ENCODE assay signal across 8 cellular contexts in genomic region chr3:20104167-20104661, GRCh38.
DNase-seq lines count a peak whose midpoint lies in the region; ATAC-seq and TF ChIP-seq lines count a peak whose summit lies in the region.

No MANE protein-coding gene starts in this region.

- WGBS in sigmoid colon, 2 donors: 52 to 82% methylated on average over 5 of the region's 5 CpGs

- peak; percentile 86 to 91 for ATAC-seq in CD4-positive, CD25-positive, alpha-beta regulatory T cell (ENCODE audit: low read depth in 2 of 2)
- ATAC-seq in GM21723 (IDR thresholded peaks at IDR 0.05; ENCODE audit: unreplicated experiment): peak; percentile 63
- peak; percentile 85 to 87 for ATAC-seq in activated naive CD4-positive, alpha-beta T cell treated with anti-CD3 and anti-CD28 coated beads, Interleukin-2, amount 50 U/mL, for 72 hours
- peak; percentile 96 for ATAC-seq in stimulated activated naive CD8-positive, alpha-beta T cell treated with anti-CD3 and anti-CD28 coated beads, Interleukin-15, amount 100 ng/mL, for 72 hours

- H2AFZ ChIP-seq in OCI-LY3 (ENCODE audit: low read depth, low read length): no peak overlapping the region; the same call in 1 of the 2 replicates

- peak overlapping the region; percentile 86 to 94 (median 91) for H3K27ac Mint-ChIP-seq in CD4-positive, CD25-positive, alpha-beta regulatory T cell
- peak overlapping the region in 1 of 2 donors; percentile 69 for H3K27ac Mint-ChIP-seq in activated naive CD4-positive, alpha-beta T cell treated with anti-CD3 and anti-CD28 coated beads, Interleukin-2, amount 50 U/mL, for 72 hours
- H3K27ac Mint-ChIP-seq in stimulated activated naive CD8-positive, alpha-beta T cell treated with anti-CD3 and anti-CD28 coated beads, Interleukin-15, amount 100 ng/mL, for 72 hours: peak overlapping the region; percentile 82 to 93
- H3K27ac Mint-ChIP-seq in progenitor cell of endocrine pancreas: no peak overlapping the region

- H3K36me3 Mint-ChIP-seq in CD4-positive, CD25-positive, alpha-beta regulatory T cell: peaks cover 21% of the 10 kb centered on the region
- no peaks in the 10 kb centered on the region for H3K36me3 Mint-ChIP-seq in activated naive CD4-positive, alpha-beta T cell treated with anti-CD3 and anti-CD28 coated beads, Interleukin-2, amount 50 U/mL, for 72 hours
- H3K36me3 Mint-ChIP-seq in progenitor cell of endocrine pancreas (ENCODE audit: insufficient read depth): no peaks in the 10 kb centered on the region

- peak; percentile 32 to 96 (median 52) for DNase-seq in CD4-positive, CD25-positive, alpha-beta regulatory T cell
- DNase-seq in activated naive CD4-positive, alpha-beta T cell treated with anti-CD3 and anti-CD28 coated beads, Interleukin-2, amount 50 U/mL, for 72 hours (ENCODE audit: low spot score in 2 of 2): no peak
- DNase-seq in stimulated activated naive CD8-positive, alpha-beta T cell treated with anti-CD3 and anti-CD28 coated beads, Interleukin-15, amount 100 ng/mL, for 72 hours: peak; percentile 49 to 63
- DNase-seq in sigmoid colon: no peak
- no peak for DNase-seq in progenitor cell of endocrine pancreas (ENCODE audit: low spot score, unreplicated experiment)
- DNase-seq in inferior parietal cortex (ENCODE audit: extremely low spot score): no peak

- no peak overlapping the region for H3K9ac ChIP-seq in OCI-LY3 (ENCODE audit: low read length)

- no peaks in the 10 kb centered on the region for H4K20me1 ChIP-seq in OCI-LY3 (ENCODE audit: insufficient read depth, low read length)

- H3K79me2 ChIP-seq in OCI-LY3 (ENCODE audit: low read length): no peaks in the 10 kb centered on the region

- intact Hi-C loops in sigmoid colon (cut with DNase I): no loop called here

- TF ChIP-seq POLR2A in sigmoid colon (IDR thresholded peaks at IDR 0.05): no peak

- H3K9me3 Mint-ChIP-seq in CD4-positive, CD25-positive, alpha-beta regulatory T cell: no peaks in the 10 kb centered on the region
- H3K9me3 Mint-ChIP-seq in activated naive CD4-positive, alpha-beta T cell treated with anti-CD3 and anti-CD28 coated beads, Interleukin-2, amount 50 U/mL, for 72 hours: no peaks in the 10 kb centered on the region
- no peaks in the 10 kb centered on the region for H3K9me3 Mint-ChIP-seq in stimulated activated naive CD8-positive, alpha-beta T cell treated with anti-CD3 and anti-CD28 coated beads, Interleukin-15, amount 100 ng/mL, for 72 hours
- H3K9me3 Mint-ChIP-seq in progenitor cell of endocrine pancreas (ENCODE audit: low read depth): no peaks in the 10 kb centered on the region

- no peaks in the 10 kb centered on the region for H3K9me3 ChIP-seq in CD4-positive, CD25-positive, alpha-beta regulatory T cell (ENCODE audit: control insufficient read depth in 2 of 2, low read length in 2 of 2)
- no peaks in the 10 kb centered on the region for H3K9me3 ChIP-seq in OCI-LY3 (ENCODE audit: insufficient read depth, low read length)
- no peaks in the 10 kb centered on the region for H3K9me3 ChIP-seq in sigmoid colon

- H3K4me2 ChIP-seq in OCI-LY3 (ENCODE audit: low read length): peak overlapping the region; percentile 39

- TF ChIP-seq EP300 in sigmoid colon (IDR thresholded peaks at IDR 0.05): no peak

- no peak for TF ChIP-seq CTCF in OCI-LY3 (IDR thresholded peaks at IDR 0.05; ENCODE audit: low read depth, low read length)
- TF ChIP-seq CTCF in sigmoid colon (IDR thresholded peaks at IDR 0.05): no peak
- no peak for TF ChIP-seq CTCF in progenitor cell of endocrine pancreas (IDR thresholded peaks at IDR 0.05; ENCODE audit: unreplicated experiment)

- no peaks in the 10 kb centered on the region for H3K27me3 ChIP-seq in CD4-positive, CD25-positive, alpha-beta regulatory T cell (ENCODE audit: control insufficient read depth, insufficient read depth, low read length)
- no peaks in the 10 kb centered on the region for H3K27me3 ChIP-seq in OCI-LY3 (ENCODE audit: low read depth, low read length)
- no peaks in the 10 kb centered on the region for H3K27me3 ChIP-seq in sigmoid colon

- peaks cover 36 to 86% (median 62%) of the 10 kb centered on the region in 4 donors for H3K4me1 Mint-ChIP-seq in CD4-positive, CD25-positive, alpha-beta regulatory T cell
- peaks cover 42% of the 10 kb centered on the region for H3K4me1 Mint-ChIP-seq in stimulated activated naive CD8-positive, alpha-beta T cell treated with anti-CD3 and anti-CD28 coated beads, Interleukin-15, amount 100 ng/mL, for 72 hours
- no peaks in the 10 kb centered on the region for H3K4me1 Mint-ChIP-seq in progenitor cell of endocrine pancreas (ENCODE audit: low read depth)

- H3K27ac ChIP-seq in CD4-positive, CD25-positive, alpha-beta regulatory T cell (ENCODE audit: insufficient read depth, low read length, poor library complexity, severe bottlenecking): peak overlapping the region; percentile 81
- H3K27ac ChIP-seq in OCI-LY3 (ENCODE audit: low read length) (no peak overlapping the region), sigmoid colon (no peak overlapping the region)

- H3K4me3 ChIP-seq in CD4-positive, CD25-positive, alpha-beta regulatory T cell (ENCODE audit: low read depth, low read length): peak overlapping the region; percentile 73
- peak overlapping the region; percentile 20 for H3K4me3 ChIP-seq in OCI-LY3 (ENCODE audit: low read length)
- no peak overlapping the region for H3K4me3 ChIP-seq in sigmoid colon

- H3K4me1 ChIP-seq in CD4-positive, CD25-positive, alpha-beta regulatory T cell (ENCODE audit: control insufficient read depth, insufficient read depth, low read length, poor library complexity, severe bottlenecking): peaks cover 74% of the 10 kb centered on the region
- H3K4me1 ChIP-seq in OCI-LY3 (ENCODE audit: low read length) (peaks cover 22% of the 10 kb centered on the region), sigmoid colon (peaks cover 0 to 10% (median 3%) of the 10 kb centered on the region in 4 donors)

- H3K36me3 ChIP-seq in CD4-positive, CD25-positive, alpha-beta regulatory T cell (ENCODE audit: control insufficient read depth, insufficient read depth, low read length): peaks cover 9% of the 10 kb centered on the region
- H3K36me3 ChIP-seq in OCI-LY3 (replicated peaks; ENCODE audit: low read depth, low read length) (no peaks in the 10 kb centered on the region), sigmoid colon (peaks cover 0 to 6% (median 0%) of the 10 kb centered on the region in 4 donors)

- H3K27me3 Mint-ChIP-seq in CD4-positive, CD25-positive, alpha-beta regulatory T cell: no peaks in the 10 kb centered on the region
- no peaks in the 10 kb centered on the region for H3K27me3 Mint-ChIP-seq in stimulated activated naive CD8-positive, alpha-beta T cell treated with anti-CD3 and anti-CD28 coated beads, Interleukin-15, amount 100 ng/mL, for 72 hours
- H3K27me3 Mint-ChIP-seq in progenitor cell of endocrine pancreas: no peaks in the 10 kb centered on the region

- H3K4me3 Mint-ChIP-seq in CD4-positive, CD25-positive, alpha-beta regulatory T cell: peak overlapping the region; percentile 71 to 81 (median 76)
- peak overlapping the region; percentile 49 to 68 for H3K4me3 Mint-ChIP-seq in stimulated activated naive CD8-positive, alpha-beta T cell treated with anti-CD3 and anti-CD28 coated beads, Interleukin-15, amount 100 ng/mL, for 72 hours
- H3K4me3 Mint-ChIP-seq in progenitor cell of endocrine pancreas (ENCODE audit: low read depth): no peak overlapping the region

Comparison
In these comparisons a context has a peak if more than half of its experiments do, and no peak if none do; other contexts are left out.
1. DNase-seq: peak in CD4-positive, CD25-positive, alpha-beta regulatory T cell (3 of 3) and stimulated activated naive CD8-positive, alpha-beta T cell treated with anti-CD3 and anti-CD28 coated beads, Interleukin-15, amount 100 ng/mL, for 72 hours (2 of 2); none in activated naive CD4-positive, alpha-beta T cell treated with anti-CD3 and anti-CD28 coated beads, Interleukin-2, amount 50 U/mL, for 72 hours (0 of 2), sigmoid colon (single experiment), progenitor cell of endocrine pancreas (single experiment) and inferior parietal cortex (single experiment).
2. H3K4me3 ChIP-seq: peak in CD4-positive, CD25-positive, alpha-beta regulatory T cell (single experiment) and OCI-LY3 (single experiment); none in sigmoid colon (0 of 4).
3. Peak in every context shown above with its lines, with median percentiles within 50 percentile points of each other: ATAC-seq.